In the genomic region with DNA sequence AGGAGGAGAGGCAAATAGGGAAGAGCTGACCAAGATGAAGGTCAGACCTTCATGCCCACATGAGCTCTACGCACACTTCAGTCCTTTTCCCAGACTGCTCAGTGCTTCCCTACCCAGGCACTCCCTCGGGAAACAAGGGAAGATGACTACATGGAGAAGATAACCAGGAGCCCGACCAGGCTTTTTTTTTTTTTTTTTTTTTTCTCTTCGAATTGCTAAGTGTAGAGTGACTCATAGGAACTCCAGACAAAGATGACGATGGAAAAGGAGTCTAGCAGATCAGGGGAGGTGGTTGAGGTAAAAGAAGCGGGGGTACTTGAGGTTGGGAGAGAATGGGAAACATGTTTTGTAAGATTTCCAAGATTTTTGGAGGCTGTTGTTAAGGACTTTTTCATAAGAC, we compare ENCODE assay signal across 14 cellular contexts.
DNase-seq lines count a peak whose midpoint lies in the region; ATAC-seq and TF ChIP-seq lines count a peak whose summit lies in the region.
"Had no signal": no experiment of that assay in that cellular context is flagged by ENCODE, and none has a peak within 500 bp of the region (broad histone marks: within the 10 kb centered on the region; RNA-seq: fewer than 3 reads in every experiment).

No MANE protein-coding gene starts in this region.

- no peak overlapping the region for H3K23ac ChIP-seq in neuronal stem cell (ENCODE audit: low read depth, low read length, poor library complexity)

- no peaks in the 10 kb centered on the region for H3K79me2 ChIP-seq in PC-3 (ENCODE audit: low read length)

- POLR2A ChIA-PET in PC-3 (lab: Charles Lee; ENCODE audit: unreplicated experiment) = no interaction called here

- no peaks in the 10 kb centered on the region for H3F3A ChIP-seq in PC-3 (ENCODE audit: low read length, unreplicated experiment)

- H3K18ac ChIP-seq in neuronal stem cell (ENCODE audit: low read length) = no peak overlapping the region

- H3K36me3 ChIP-seq in PC-3 (ENCODE audit: low read depth, low read length) (no peaks in the 10 kb centered on the region), neuronal stem cell (replicated peaks in 1 of 2; ENCODE audit: control insufficient read depth in 2 of 2, insufficient read depth in 2 of 2, low read length in 2 of 2) (no peaks in the 10 kb centered on the region)

- intact Hi-C loops in PC-3 (cut with micrococcal nuclease) = no loop called here

- H3K14ac ChIP-seq in neuronal stem cell (ENCODE audit: low read length) = no peak overlapping the region

- no peak overlapping the region for H2BK5ac ChIP-seq in neuronal stem cell (ENCODE audit: low read length)

- no TSS peak for BruUV-seq in PC-3 (replicated peaks; lab: Mats Ljungman, UMichigan)

- no peak overlapping the region for H2BK120ac ChIP-seq in neuronal stem cell (ENCODE audit: low read depth, low read length)

- H3K79me1 ChIP-seq in neuronal stem cell (ENCODE audit: low read depth, low read length) = no peaks in the 10 kb centered on the region

- H3K9me2 ChIP-seq in PC-3 (replicated peaks; ENCODE audit: low read length) = no peaks in the 10 kb centered on the region

- CTCF ChIA-PET in PC-3 (lab: Charles Lee) = no interaction called here

- ATAC-seq in PC-3 (no peak), GM18858 (IDR thresholded peaks at IDR 0.05; ENCODE audit: unreplicated experiment) (no peak)
- no peak for ATAC-seq in activated naive CD4-positive, alpha-beta T cell treated with anti-CD3 and anti-CD28 coated beads, Interleukin-2, amount 50 U/mL, for 72 hours
- ATAC-seq: activated CD4-positive, alpha-beta T cell treated with anti-CD3 and anti-CD28 coated beads for 36 hours had no signal

- H3K4me1 ChIP-seq in PC-3 (ENCODE audit: insufficient read depth, low read length) = peaks cover 17% of the 10 kb centered on the region
- H3K4me1 ChIP-seq in neuronal stem cell (ENCODE audit: control insufficient read depth in 2 of 2, insufficient read depth in 1 of 2, low read depth in 1 of 2, low read length in 2 of 2) = peaks cover 13 to 19% of the 10 kb centered on the region in 2 donors

- H4K20me1 ChIP-seq in PC-3 (ENCODE audit: low read length) = no peaks in the 10 kb centered on the region

- H3K36me3 Mint-ChIP-seq in activated naive CD4-positive, alpha-beta T cell treated with anti-CD3 and anti-CD28 coated beads, Interleukin-2, amount 50 U/mL, for 72 hours = no peaks in the 10 kb centered on the region
- H3K36me3 Mint-ChIP-seq: activated naive CD4-positive, alpha-beta T cell treated with anti-CD3 and anti-CD28 coated beads, Interleukin-2, amount 50 U/mL, for 24 hours had no signal

- no peak overlapping the region for H3K27ac Mint-ChIP-seq in activated naive CD4-positive, alpha-beta T cell treated with anti-CD3 and anti-CD28 coated beads, Interleukin-2, amount 50 U/mL, for 72 hours
- H3K27ac Mint-ChIP-seq: activated CD4-positive, alpha-beta T cell treated with anti-CD3 and anti-CD28 coated beads for 36 hours; activated naive CD4-positive, alpha-beta T cell treated with anti-CD3 and anti-CD28 coated beads, Interleukin-2, amount 50 U/mL, for 24 hours had no signal

- H3K4me3 ChIP-seq in AG09309 (ENCODE audit: control insufficient read depth, low read depth, low read length) (no peak overlapping the region), PC-3 (ENCODE audit: low read length) (no peak overlapping the region), fibroblast of the aortic adventitia (ENCODE audit: low read depth, low read length) (no peak overlapping the region), neuronal stem cell (ENCODE audit: low read length in 2 of 2) (no peak overlapping the region)

- H3K27me3 ChIP-seq in PC-3 (ENCODE audit: low read length) (no peaks in the 10 kb centered on the region), neuronal stem cell (ENCODE audit: control insufficient read depth in 3 of 3, insufficient read depth in 3 of 3, low read depth in 1 of 3, low read length in 3 of 3) (no peaks in the 10 kb centered on the region)

- H3K9ac ChIP-seq in PC-3 (ENCODE audit: low read length) (peak overlapping the region; percentile 10; the same call in 1 of the 2 replicates), neuronal stem cell (ENCODE audit: low read depth, low read length, poor library complexity) (no peak overlapping the region)

- H3K4ac ChIP-seq in neuronal stem cell (ENCODE audit: low read length) = no peak overlapping the region

- WGBS in neuronal stem cell (ENCODE audit: extremely low coverage in 2 of 2, insufficient read length in 2 of 2, insufficient replicate concordance in 1 of 2), 2 donors = no CpG with 5 or more reads among the region's 6 CpGs

- H2AFZ ChIP-seq in PC-3 (ENCODE audit: low read length) (peak overlapping the region; percentile 43; the same call in 1 of the 2 replicates), neuronal stem cell (ENCODE audit: low read length) (no peak overlapping the region)

- H3K9me3 ChIP-seq in PC-3 (ENCODE audit: low read length) = no peaks in the 10 kb centered on the region
- no peaks in the 10 kb centered on the region for H3K9me3 ChIP-seq in neuronal stem cell (replicated peaks in 1 of 2; ENCODE audit: control insufficient read depth in 2 of 2, insufficient read depth in 1 of 2, low read depth in 1 of 2, low read length in 2 of 2)

- H4K8ac ChIP-seq in neuronal stem cell (ENCODE audit: low read depth, low read length) = no peak overlapping the region

- no peaks in the 10 kb centered on the region for H3K9me3 Mint-ChIP-seq in activated naive CD4-positive, alpha-beta T cell treated with anti-CD3 and anti-CD28 coated beads, Interleukin-2, amount 50 U/mL, for 72 hours
- H3K9me3 Mint-ChIP-seq: activated naive CD4-positive, alpha-beta T cell treated with anti-CD3 and anti-CD28 coated beads, Interleukin-2, amount 50 U/mL, for 24 hours had no signal

- H3K27ac ChIP-seq in PC-3 (ENCODE audit: low read length) (peak overlapping the region; percentile 60), neuronal stem cell (replicated peaks; ENCODE audit: low read length) (peak overlapping the region; percentile 69)

- no peak overlapping the region for H2BK15ac ChIP-seq in neuronal stem cell (ENCODE audit: low read length)

- H3K4me2 ChIP-seq in PC-3 (ENCODE audit: low read length) (no peak overlapping the region), neuronal stem cell (ENCODE audit: insufficient read depth, low read length, poor library complexity, severe bottlenecking) (no peak overlapping the region)

- H4K91ac ChIP-seq in neuronal stem cell (ENCODE audit: low read depth, low read length, poor library complexity) = no peak overlapping the region

- peak; percentile 87 for DNase-seq in AG09309 (ENCODE audit: low read depth)
- peak; percentile 56 for DNase-seq in PC-3
- peak; percentile 96 for DNase-seq in fibroblast of the aortic adventitia (ENCODE audit: low read depth)
- DNase-seq in neuronal stem cell (ENCODE audit: low spot score) = no peak
- no peak for DNase-seq in GM19238 (ENCODE audit: insufficient read length, low spot score)
- no peak for DNase-seq in NCI-H510A treated with DMSO at 0.1 percent for 48 hours (lab: John Stamatoyannopoulos, UW)
- DNase-seq in activated naive CD4-positive, alpha-beta T cell treated with anti-CD3 and anti-CD28 coated beads, Interleukin-2, amount 50 U/mL, for 72 hours (ENCODE audit: low spot score in 2 of 2) = no peak
- DNase-seq: activated CD4-positive, alpha-beta T cell treated with anti-CD3 and anti-CD28 coated beads for 36 hours; COR-L47; foreskin melanocyte; H7; NCI-H1092 treated with DMSO at 0.1 percent for 48 hours had no signal

- no peak overlapping the region for H2AK5ac ChIP-seq in neuronal stem cell (ENCODE audit: low read depth, low read length)

- no peak overlapping the region for H2BK12ac ChIP-seq in neuronal stem cell (ENCODE audit: low read length)

- no peak for TF ChIP-seq CTCF in AG09309 (IDR thresholded peaks at IDR 0.05; ENCODE audit: control insufficient read depth, insufficient read depth, low read depth, low read length, missing control alignments)
- TF ChIP-seq CTCF in PC-3 (conservative IDR thresholded peaks at IDR 0.05; ENCODE audit: low read depth, low read length) = no peak
- no peak for TF ChIP-seq CTCF in fibroblast of the aortic adventitia (IDR thresholded peaks at IDR 0.05; ENCODE audit: insufficient read depth, low read length)

Comparison
In these comparisons a context has a peak if more than half of its experiments do, and no peak if none do; other contexts are left out.
1. DNase-seq: peak in AG09309 (single experiment), PC-3 (single experiment) and fibroblast of the aortic adventitia (single experiment); none in neuronal stem cell (single experiment), GM19238 (single experiment), NCI-H510A treated with DMSO at 0.1 percent for 48 hours (single experiment) and activated naive CD4-positive, alpha-beta T cell treated with anti-CD3 and anti-CD28 coated beads, Interleukin-2, amount 50 U/mL, for 72 hours (0 of 2).